14 cellular contexts compared by ENCODE assay signal in genomic region chr6:15595461-15596173, GRCh38.
DNase-seq lines count a peak whose midpoint lies in the region; ATAC-seq, FAIRE-seq and TF ChIP-seq lines count a peak whose summit lies in the region.
"Had no signal": no experiment of that assay in that cellular context is flagged by ENCODE, and none has a peak within 500 bp of the region (broad histone marks: within the 10 kb centered on the region; RNA-seq: fewer than 3 reads in every experiment).

No MANE protein-coding gene starts in this region.

- WGBS in upper lobe of left lung, 2 donors, result 23 to 39% methylated on average over 7 of the region's 7 CpGs
- no CpG with 5 or more reads among the region's 7 CpGs for WGBS in H9 (ENCODE audit: extremely low coverage, insufficient read length, low lambda C conversion rate)

- TF ChIP-seq POLR2A in upper lobe of left lung (IDR thresholded peaks at IDR 0.05), result no peak

- H4K91ac ChIP-seq in H9 (ENCODE audit: insufficient read length, low read depth, low read length), result no peak overlapping the region

- DNase-seq in NCI-H2171 treated with DMSO at 0.1 percent for 48 hours (lab: John Stamatoyannopoulos, UW) (peak; percentile 11), NCI-H2171 (lab: John Stamatoyannopoulos, UW) (no peak), astrocyte (ENCODE audit: low read depth) (peak; percentile 8), left cardiac atrium (no peak), upper lobe of left lung (peak in 1 of 2 donors; percentile 71), H9 (no peak)
- DNase-seq: 8988T; activated CD4-positive, alpha-beta memory T cell treated with anti-CD3 and anti-CD28 coated beads for 36 hours; activated gamma-delta T cell; islet precursor cell; natural killer cell had no signal

- H3K4me2 ChIP-seq in astrocyte (ENCODE audit: low read length) (no peak overlapping the region), H9 (ENCODE audit: insufficient read depth, insufficient read length, low read length) (no peak overlapping the region)

- intact Hi-C loops in left cardiac atrium (cut with DNase I), result no loop called here

- no peaks in the 10 kb centered on the region for H3K9me3 Mint-ChIP-seq in astrocyte (ENCODE audit: unreplicated experiment)
- H3K9me3 Mint-ChIP-seq in H9, result no peaks in the 10 kb centered on the region
- H3K9me3 Mint-ChIP-seq: activated CD4-positive, alpha-beta memory T cell treated with anti-CD3 and anti-CD28 coated beads for 36 hours; natural killer cell had no signal

- H3K4me3 ChIP-seq in astrocyte (ENCODE audit: insufficient read depth, low read depth, low read length) (no peak overlapping the region), upper lobe of left lung (no peak overlapping the region)
- H3K4me3 ChIP-seq: skin epidermis had no signal

- H3K27ac ChIP-seq in astrocyte (ENCODE audit: low read depth, low read length) (no peak overlapping the region), upper lobe of left lung (peak overlapping the region in 2 of 4 donors; percentile 32 to 40), H9 (ENCODE audit: insufficient read length, low read depth, low read length) (no peak overlapping the region)

- H2AK5ac ChIP-seq in H9 (ENCODE audit: insufficient read length, low read length), result no peak overlapping the region

- H3K36me3 ChIP-seq in astrocyte (ENCODE audit: insufficient read depth, low read length) (no peaks in the 10 kb centered on the region), upper lobe of left lung (no peaks in the 10 kb centered on the region)

- peak in 1 of 4 donors; percentile 57 for TF ChIP-seq EP300 in upper lobe of left lung (IDR thresholded peaks at IDR 0.05)

- H3K23me2 ChIP-seq in H9 (ENCODE audit: insufficient read length, low read depth, low read length, poor library complexity, severe bottlenecking), result no peaks in the 10 kb centered on the region

- no peak overlapping the region for H2AFZ ChIP-seq in astrocyte (ENCODE audit: low read depth, low read length)
- H2AFZ ChIP-seq in H9 (ENCODE audit: low read length), result no peak overlapping the region

- H3K36me3 Mint-ChIP-seq in astrocyte (ENCODE audit: low read depth, unreplicated experiment) (peaks cover 2% of the 10 kb centered on the region), H9 (ENCODE audit: insufficient read depth in 1 of 3, low read depth in 3 of 3) (no peaks in the 10 kb centered on the region)
- H3K36me3 Mint-ChIP-seq: natural killer cell had no signal

- no peak overlapping the region for H2BK20ac ChIP-seq in H9 (ENCODE audit: low read depth, low read length, poor library complexity, severe bottlenecking)

- no peak overlapping the region for H3K56ac ChIP-seq in H9 (ENCODE audit: insufficient read length, low read depth, low read length)

- peaks cover 4% of the 10 kb centered on the region for H3K4me1 Mint-ChIP-seq in astrocyte (ENCODE audit: low read depth, unreplicated experiment)
- H3K4me1 Mint-ChIP-seq in H9, result peaks cover 6% of the 10 kb centered on the region in 2 experiments; a peak in 3 of 4 replicates

- H3K27me3 ChIP-seq in astrocyte (ENCODE audit: insufficient read depth, low read length), result no peaks in the 10 kb centered on the region
- no peaks in the 10 kb centered on the region for H3K27me3 ChIP-seq in upper lobe of left lung
- H3K27me3 ChIP-seq in H9 (ENCODE audit: insufficient read depth, low read length), result no peaks in the 10 kb centered on the region

- H2BK120ac ChIP-seq in H9 (ENCODE audit: low read depth, low read length, poor library complexity, severe bottlenecking), result no peak overlapping the region

- no peak overlapping the region for H3T11ph ChIP-seq in H9 (ENCODE audit: low read length)

- FAIRE-seq in astrocyte (lab: Jason Lieb, UNC), result no peak

- no peak overlapping the region for H4K5ac ChIP-seq in H9 (ENCODE audit: insufficient read length, low read depth, low read length)

- no peak overlapping the region for H3K18ac ChIP-seq in H9 (ENCODE audit: insufficient read length, low read depth, low read length)

- no peak overlapping the region for H2BK5ac ChIP-seq in H9 (ENCODE audit: insufficient read length, low read length)

- H3K79me2 ChIP-seq in astrocyte (ENCODE audit: insufficient read depth, low read length) (no peaks in the 10 kb centered on the region), H9 (ENCODE audit: insufficient read depth, low read length) (no peaks in the 10 kb centered on the region)

- H4K20me1 ChIP-seq in astrocyte (ENCODE audit: insufficient read depth, low read length) (peaks cover 3% of the 10 kb centered on the region), H9 (ENCODE audit: control insufficient read depth, insufficient read depth, insufficient read length) (no peaks in the 10 kb centered on the region)

- H2BK12ac ChIP-seq in H9 (ENCODE audit: insufficient read length, low read depth, low read length), result no peak overlapping the region

- no peaks in the 10 kb centered on the region for H3K79me1 ChIP-seq in H9 (ENCODE audit: insufficient read depth, low read depth, low read length, poor library complexity, severe bottlenecking)

- H3K27ac Mint-ChIP-seq in astrocyte (ENCODE audit: unreplicated experiment) (no peak overlapping the region), H9 (no peak overlapping the region)
- H3K27ac Mint-ChIP-seq: activated CD4-positive, alpha-beta memory T cell treated with anti-CD3 and anti-CD28 coated beads for 36 hours had no signal

- H4K8ac ChIP-seq in H9 (replicated peaks; ENCODE audit: insufficient read length, low read depth, low read length), result no peak overlapping the region

- peak; percentile 23 to 48 for ATAC-seq in left cardiac atrium
- peak; percentile 71 to 78 for ATAC-seq in upper lobe of left lung (ENCODE audit: low FRiP score in 2 of 2)
- no peak for ATAC-seq in HG03039 (IDR thresholded peaks at IDR 0.05; ENCODE audit: unreplicated experiment)
- ATAC-seq in HG02571 (IDR thresholded peaks at IDR 0.05; ENCODE audit: unreplicated experiment), result no peak

- H3K14ac ChIP-seq in H9 (ENCODE audit: insufficient read depth, low read length), result no peak overlapping the region

- H2BK15ac ChIP-seq in H9 (ENCODE audit: low read depth, low read length), result no peak overlapping the region

- H3K9me3 ChIP-seq in astrocyte (ENCODE audit: insufficient read depth, low read depth, low read length) (no peaks in the 10 kb centered on the region), upper lobe of left lung (no peaks in the 10 kb centered on the region), H9 (ENCODE audit: control insufficient read depth, low read depth, low read length) (no peaks in the 10 kb centered on the region)

- H3K9ac ChIP-seq in astrocyte (ENCODE audit: low read length), result no peak overlapping the region
- H3K9ac ChIP-seq in H9 (ENCODE audit: extremely low read depth, insufficient read length, low read length), result no peak overlapping the region

- H3K27me3 Mint-ChIP-seq in astrocyte (ENCODE audit: low read depth, unreplicated experiment) (no peaks in the 10 kb centered on the region), H9 (ENCODE audit: low read depth) (no peaks in the 10 kb centered on the region)
- H3K27me3 Mint-ChIP-seq: activated CD4-positive, alpha-beta memory T cell treated with anti-CD3 and anti-CD28 coated beads for 36 hours had no signal

- TF ChIP-seq CTCF in astrocyte (IDR thresholded peaks at IDR 0.05; ENCODE audit: insufficient read depth, low read depth, low read length), result no peak
- no peak for TF ChIP-seq CTCF in upper lobe of left lung (IDR thresholded peaks at IDR 0.05)
- TF ChIP-seq CTCF in H9 (conservative IDR thresholded peaks at IDR 0.05), result no peak

- no peak overlapping the region for H3K4ac ChIP-seq in H9 (ENCODE audit: low read depth, low read length)

- H3K23ac ChIP-seq in H9 (ENCODE audit: insufficient read length, low read depth, low read length), result no peak overlapping the region

- H3K4me3 Mint-ChIP-seq in astrocyte (ENCODE audit: unreplicated experiment) (no peak overlapping the region), H9 (no peak overlapping the region)
- H3K4me3 Mint-ChIP-seq: activated CD4-positive, alpha-beta memory T cell treated with anti-CD3 and anti-CD28 coated beads for 36 hours; natural killer cell had no signal

- H3K4me1 ChIP-seq in astrocyte (ENCODE audit: insufficient read depth, low read length) (no peaks in the 10 kb centered on the region), upper lobe of left lung (peaks cover 10 to 26% (median 16%) of the 10 kb centered on the region in 4 donors), H9 (ENCODE audit: insufficient read depth, low read length) (no peaks in the 10 kb centered on the region)

Comparison
In these comparisons a context has a peak if more than half of its experiments do, and no peak if none do; other contexts are left out.
1. DNase-seq: peak in NCI-H2171 treated with DMSO at 0.1 percent for 48 hours (single experiment) and astrocyte (single experiment); none in NCI-H2171 (single experiment), left cardiac atrium (single experiment) and H9 (single experiment).
2. ATAC-seq: peak in left cardiac atrium (2 of 2) and upper lobe of left lung (2 of 2); none in HG03039 (single experiment) and HG02571 (single experiment).